ENCODE assay signal across 8 cellular contexts in the genomic region with DNA sequence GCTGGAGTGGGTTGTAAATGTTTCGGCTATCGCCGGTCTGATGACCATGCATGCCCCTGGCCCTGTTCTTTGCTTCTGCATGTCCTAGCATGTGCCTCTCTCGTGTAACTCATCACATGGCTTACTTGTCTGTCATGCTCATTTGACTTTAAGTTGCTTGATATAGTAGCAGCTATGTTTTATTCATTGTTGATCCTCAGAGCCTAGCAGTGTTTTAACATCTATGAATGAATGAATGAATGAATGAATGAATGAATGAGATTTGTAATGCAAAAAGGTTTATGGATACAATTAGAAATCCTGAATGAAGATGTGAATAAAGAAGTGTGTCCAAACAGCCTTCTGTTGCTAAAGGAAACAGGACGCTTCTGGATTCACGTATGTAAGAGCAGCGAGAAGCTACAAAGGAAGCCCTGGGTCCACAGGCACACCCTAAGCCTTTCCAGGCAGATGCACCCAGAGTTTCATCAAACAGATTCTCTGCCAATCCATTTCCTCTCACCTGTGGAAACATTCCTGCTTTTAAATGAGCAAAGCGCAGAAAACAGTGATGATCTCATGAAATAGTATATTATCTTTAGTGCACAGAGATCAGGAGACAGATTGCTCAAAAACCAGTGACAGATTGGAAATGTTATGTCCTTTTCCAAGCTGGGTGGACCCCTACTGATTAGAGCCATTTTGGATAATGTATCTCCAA. TPM values are rescaled to one million over a fixed set of nuclear protein-coding genes. Genes with fewer than 3 reads are reported as not detected.
DNase-seq lines count a peak whose midpoint lies in the region; ATAC-seq, FAIRE-seq and TF ChIP-seq lines count a peak whose summit lies in the region.

No MANE protein-coding gene starts in this region.

- H3K9ac ChIP-seq in kidney (ENCODE audit: low read length in 2 of 2) = peak overlapping the region; percentile 50 to 57

- no peak for DNase-seq in T-helper 2 cell treated with Interferon-gamma antibody and Interleukin-4, amounts not matched to agents 5 μg/mL and 100 μg/mL, for 36 hours (ENCODE audit: low spot score)
- DNase-seq in T-helper 2 cell = no peak
- no peak for DNase-seq in activated T-helper 2 cell treated with anti-CD3 and anti-CD28 coated beads, Interferon-gamma antibody, Interleukin-2, Interleukin-4, amounts not matched to agents 10 μg/mL and 5 μg/mL and 100 μg/mL, durations not matched to agents 14 hours and 24 hours and 36 hours (ENCODE audit: low spot score)
- no peak for DNase-seq in kidney
- DNase-seq in testis = no peak
- no peak for DNase-seq in stimulated activated CD4-positive, alpha-beta T cell treated with anti-CD3 and anti-CD28 coated beads, Interleukin-4, amount 100 ng/mL, for 4 hours
- no peak for DNase-seq in H4 (ENCODE audit: low spot score)

- no peaks in the 10 kb centered on the region for H3K36me3 Mint-ChIP-seq in T-helper 2 cell treated with Interferon-gamma antibody and Interleukin-4, amounts not matched to agents 5 μg/mL and 100 μg/mL, for 36 hours (ENCODE audit: low read depth)
- no peaks in the 10 kb centered on the region for H3K36me3 Mint-ChIP-seq in activated T-helper 2 cell treated with anti-CD3 and anti-CD28 coated beads, Interferon-gamma antibody, Interleukin-2, Interleukin-4, amounts not matched to agents 10 μg/mL and 5 μg/mL and 100 μg/mL, durations not matched to agents 14 hours and 24 hours and 36 hours (ENCODE audit: low read depth)

- H3K4me3 ChIP-seq in kidney (ENCODE audit: low read length in 2 of 2) (peak overlapping the region; percentile 52 to 54), testis (no peak overlapping the region)

- peaks cover 31% of the 10 kb centered on the region for H3K4me1 Mint-ChIP-seq in T-helper 2 cell treated with Interferon-gamma antibody and Interleukin-4, amounts not matched to agents 5 μg/mL and 100 μg/mL, for 36 hours (ENCODE audit: low read depth)
- H3K4me1 Mint-ChIP-seq in activated T-helper 2 cell treated with anti-CD3 and anti-CD28 coated beads, Interferon-gamma antibody, Interleukin-2, Interleukin-4, amounts not matched to agents 10 μg/mL and 5 μg/mL and 100 μg/mL, durations not matched to agents 14 hours and 24 hours and 36 hours (ENCODE audit: low read depth) = peaks cover 47% of the 10 kb centered on the region

- H3K4me3 Mint-ChIP-seq in T-helper 2 cell treated with Interferon-gamma antibody and Interleukin-4, amounts not matched to agents 5 μg/mL and 100 μg/mL, for 36 hours = peak overlapping the region; percentile 76
- peak overlapping the region; percentile 70 for H3K4me3 Mint-ChIP-seq in activated T-helper 2 cell treated with anti-CD3 and anti-CD28 coated beads, Interferon-gamma antibody, Interleukin-2, Interleukin-4, amounts not matched to agents 10 μg/mL and 5 μg/mL and 100 μg/mL, durations not matched to agents 14 hours and 24 hours and 36 hours (ENCODE audit: low read depth)

- TF ChIP-seq CTCF in kidney (IDR thresholded peaks at IDR 0.05; ENCODE audit: borderline replicate concordance, extremely low read depth, insufficient read depth) (no peak), testis (IDR thresholded peaks at IDR 0.05) (no peak)

- no peak for TF ChIP-seq POLR2A in testis (IDR thresholded peaks at IDR 0.05)

- H3K27ac ChIP-seq in kidney (ENCODE audit: low read depth in 2 of 2, low read length in 2 of 2) = peak overlapping the region; percentile 89 to 94
- H3K27ac ChIP-seq in testis = peak overlapping the region; percentile 86 to 95

- no peaks in the 10 kb centered on the region for H3K9me3 Mint-ChIP-seq in T-helper 2 cell treated with Interferon-gamma antibody and Interleukin-4, amounts not matched to agents 5 μg/mL and 100 μg/mL, for 36 hours
- no peaks in the 10 kb centered on the region for H3K9me3 Mint-ChIP-seq in activated T-helper 2 cell treated with anti-CD3 and anti-CD28 coated beads, Interferon-gamma antibody, Interleukin-2, Interleukin-4, amounts not matched to agents 10 μg/mL and 5 μg/mL and 100 μg/mL, durations not matched to agents 14 hours and 24 hours and 36 hours

- 74 to 81% methylated on average over 8 of the region's 8 CpGs for WGBS in testis, 2 donors

- intact Hi-C loops in activated T-helper 2 cell treated with anti-CD3 and anti-CD28 coated beads, Interferon-gamma antibody, Interleukin-2, Interleukin-4, amounts not matched to agents 10 μg/mL and 5 μg/mL and 100 μg/mL, durations not matched to agents 14 hours and 24 hours and 36 hours (cut with micrococcal nuclease) = loop anchor here (2.0 to 10.0 kb wide), 5 partner anchors 55 to 1672 kb away; partner anchors contain the start of genes APOLD1, FAM234B and HEBP1
- intact Hi-C loops in kidney (cut with DNase I) (loop anchor here (5.0 kb wide), 1 partner anchor 112 kb away; no protein-coding TSS in a partner anchor), testis (cut with DNase I; ENCODE audit: low total_unique reads) (loop anchor here (5.0 to 10.0 kb wide), 3 partner anchors 97 to 185 kb away; partner anchors contain the start of genes EMP1 and HEBP1)

- no peak for FAIRE-seq in kidney (lab: Jason Lieb, UNC)

- peaks cover 2% of the 10 kb centered on the region for H3K27me3 Mint-ChIP-seq in T-helper 2 cell treated with Interferon-gamma antibody and Interleukin-4, amounts not matched to agents 5 μg/mL and 100 μg/mL, for 36 hours (ENCODE audit: low read depth)
- H3K27me3 Mint-ChIP-seq in activated T-helper 2 cell treated with anti-CD3 and anti-CD28 coated beads, Interferon-gamma antibody, Interleukin-2, Interleukin-4, amounts not matched to agents 10 μg/mL and 5 μg/mL and 100 μg/mL, durations not matched to agents 14 hours and 24 hours and 36 hours (ENCODE audit: low read depth) = peaks cover 2% of the 10 kb centered on the region

- H3K27me3 ChIP-seq in testis = no peaks in the 10 kb centered on the region

- H3K9me3 ChIP-seq in kidney (ENCODE audit: control insufficient read depth in 1 of 2, low read length in 2 of 2) (no peaks in the 10 kb centered on the region), testis (no peaks in the 10 kb centered on the region)

- H3K36me3 ChIP-seq in kidney (ENCODE audit: control insufficient read depth in 1 of 2, insufficient read depth in 2 of 2, low read length in 2 of 2) = no peaks in the 10 kb centered on the region
- H3K36me3 ChIP-seq in testis (ENCODE audit: low read depth, missing control alignments) = no peaks in the 10 kb centered on the region

- H3K27ac Mint-ChIP-seq in T-helper 2 cell treated with Interferon-gamma antibody and Interleukin-4, amounts not matched to agents 5 μg/mL and 100 μg/mL, for 36 hours = peak overlapping the region; percentile 76
- peak overlapping the region; percentile 74 for H3K27ac Mint-ChIP-seq in activated T-helper 2 cell treated with anti-CD3 and anti-CD28 coated beads, Interferon-gamma antibody, Interleukin-2, Interleukin-4, amounts not matched to agents 10 μg/mL and 5 μg/mL and 100 μg/mL, durations not matched to agents 14 hours and 24 hours and 36 hours

- peaks cover 17 to 32% of the 10 kb centered on the region in 2 donors for H3K4me1 ChIP-seq in kidney (ENCODE audit: control insufficient read depth in 1 of 2, insufficient read depth in 1 of 2, low read depth in 1 of 2, low read length in 2 of 2)
- peaks cover 29% of the 10 kb centered on the region for H3K4me1 ChIP-seq in testis

- ATAC-seq in HG03460 (IDR thresholded peaks at IDR 0.05; ENCODE audit: unreplicated experiment) = no peak

RNA-seq across cellular contexts. Expression of gene GSG1, which starts 3.4 kb away (rescaled TPM):
- total RNA-seq in activated T-helper 2 cell treated with anti-CD3 and anti-CD28 coated beads, Interferon-gamma antibody, Interleukin-2, Interleukin-4, amounts not matched to agents 10 μg/mL and 5 μg/mL and 100 μg/mL, durations not matched to agents 14 hours and 24 hours and 36 hours = not detected in 2 replicates
- 0.19 TPM for total RNA-seq in kidney
- 0.34 TPM for polyA plus RNA-seq in kidney (ENCODE audit: insufficient read depth, low read depth, low replicate concordance)
- total RNA-seq in testis = 100 to 1,000 TPM; 133 to 449 TPM
- polyA plus RNA-seq in testis (ENCODE audit: insufficient read depth, low read depth, low replicate concordance) = 695 TPM
- 0.15 TPM in 1 of 2 replicates, not detected in the other for total RNA-seq in H4 (2014; rRNA removed; shearing (Covaris generic))

RNA-seq across cellular contexts. Expression of gene FAM234B, which starts 55.9 kb away (rescaled TPM):
- total RNA-seq in activated T-helper 2 cell treated with anti-CD3 and anti-CD28 coated beads, Interferon-gamma antibody, Interleukin-2, Interleukin-4, amounts not matched to agents 10 μg/mL and 5 μg/mL and 100 μg/mL, durations not matched to agents 14 hours and 24 hours and 36 hours = 5.7 and 6.8 TPM in 2 replicates
- total RNA-seq in kidney (9.6 TPM), testis (10 to 100 TPM; 11.0 to 13.2 TPM)
- polyA plus RNA-seq in kidney (ENCODE audit: insufficient read depth, low read depth, low replicate concordance) (9.6 TPM), testis (ENCODE audit: insufficient read depth, low read depth, low replicate concordance) (13.0 TPM)
- 3.9 and 5.1 TPM in 2 replicates for total RNA-seq in H4 (2014; rRNA removed; shearing (Covaris generic))

Comparison
In these comparisons a context has a peak if more than half of its experiments do, and no peak if none do; other contexts are left out.
1. H3K4me3 ChIP-seq: peak in kidney (2 of 2); none in testis (0 of 2).
2. RNA of gene GSG1, which starts 3.4 kb away (total RNA-seq): 133 to 449 TPM in testis; 0.19 TPM in kidney (single experiment), 0.15 TPM in H4 and not detected in activated T-helper 2 cell treated with anti-CD3 and anti-CD28 coated beads, Interferon-gamma antibody, Interleukin-2, Interleukin-4, amounts not matched to agents 10 μg/mL and 5 μg/mL and 100 μg/mL, durations not matched to agents 14 hours and 24 hours and 36 hours; every median in the first group is over 100 times any median in the second.